In the genomic region with DNA sequence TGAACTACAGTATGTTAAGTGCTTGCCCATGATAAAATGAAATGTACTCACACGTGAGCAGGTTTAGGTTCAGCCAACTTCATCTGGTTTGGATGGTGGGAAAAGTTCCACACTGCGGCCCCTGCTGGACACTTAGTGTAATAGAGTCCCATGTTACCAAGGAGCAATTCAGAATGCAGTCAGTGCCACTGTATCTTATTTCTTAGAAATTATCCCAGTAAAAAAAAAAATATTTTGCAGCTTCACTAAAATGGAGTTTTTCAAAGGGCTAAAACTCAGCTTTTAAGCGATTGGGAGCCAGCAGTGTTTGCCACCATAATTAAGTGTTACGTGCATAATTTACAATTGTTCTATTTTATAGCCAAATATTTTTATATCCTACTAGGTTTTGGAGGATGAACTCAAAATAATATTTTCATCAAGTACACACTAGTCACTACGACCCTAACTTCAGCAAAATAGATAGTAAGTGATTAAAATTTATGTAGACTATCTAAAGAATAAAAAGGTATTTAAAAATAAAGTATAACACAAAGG, we compare ENCODE assay signal across 8 cellular contexts.
A peak's percentile ranks its signal among the peaks of the same experiment; 100 is the strongest.
DNase-seq lines count a peak whose midpoint lies in the region; ATAC-seq, FAIRE-seq and TF ChIP-seq lines count a peak whose summit lies in the region.

No MANE protein-coding gene starts in this region.

- no peaks in the 10 kb centered on the region for H3K27me3 Mint-ChIP-seq in type B pancreatic cell

- H3K27ac Mint-ChIP-seq in type B pancreatic cell: no peak overlapping the region

- peaks cover 4% of the 10 kb centered on the region for H3K9me3 Mint-ChIP-seq in type B pancreatic cell

- TF ChIP-seq CTCF in type B pancreatic cell (conservative IDR thresholded peaks at IDR 0.05): peak; percentile 91

- H3K4me3 Mint-ChIP-seq in type B pancreatic cell: no peak overlapping the region

- H3K36me3 Mint-ChIP-seq in type B pancreatic cell: no peaks in the 10 kb centered on the region

- peak; percentile 85 for FAIRE-seq in GM18507 (lab: Jason Lieb, UNC)

- peaks cover 4% of the 10 kb centered on the region for H3K4me1 Mint-ChIP-seq in type B pancreatic cell (ENCODE audit: unreplicated experiment)

- ATAC-seq in HG02870 (IDR thresholded peaks at IDR 0.05; ENCODE audit: unreplicated experiment) (peak; percentile 88), esophagus mucosa (peak; percentile 80)

- DNase-seq in AML-193 (lab: John Stamatoyannopoulos, UW) (peak; percentile 62 to 70), GM18507 (ENCODE audit: extremely low spot score, insufficient read length, low read depth) (peak; percentile 7), NCI-H1694 treated with DMSO at 0.1 percent for 48 hours (lab: John Stamatoyannopoulos, UW) (peak; percentile 14), myocyte (ENCODE audit: low read depth) (peak; percentile 59), type B pancreatic cell (ENCODE audit: extremely low spot score, unreplicated experiment) (no peak)
- DNase-seq in activated CD4-positive, alpha-beta T cell treated with anti-CD3 and anti-CD28 coated beads, Interleukin-2, amount 50 U/mL, for 1 hour: peak; percentile 36
